In the genomic region with DNA sequence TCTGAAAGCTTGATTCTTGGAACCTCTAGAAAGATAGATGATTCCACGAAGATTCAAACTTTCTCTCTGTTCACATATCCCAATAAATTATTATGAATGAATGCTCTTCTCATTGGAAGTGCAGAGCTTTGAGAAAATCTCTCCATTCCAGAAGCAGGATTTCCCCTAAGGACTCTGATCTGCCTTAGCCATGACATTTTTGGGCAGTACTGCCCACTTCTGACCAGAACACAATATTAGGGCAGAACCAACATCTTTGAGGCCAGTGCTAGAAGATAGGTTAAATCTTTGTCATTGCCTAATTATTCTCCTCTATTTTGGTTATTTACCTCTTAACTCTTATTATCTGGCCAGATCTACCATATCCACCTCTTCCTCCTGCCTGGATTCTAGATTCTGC, we compare ENCODE assay signal across 25 cellular contexts. TPM values are rescaled to one million over a fixed set of nuclear protein-coding genes. Genes with fewer than 3 reads are reported as not detected.
"Had no signal": no experiment of that assay in that cellular context is flagged by ENCODE, and none has a peak within 500 bp of the region (broad histone marks: within the 10 kb centered on the region; RNA-seq: fewer than 3 reads in every experiment).

No MANE protein-coding gene starts in this region.

- H3K9me3 Mint-ChIP-seq: activated naive CD8-positive, alpha-beta T cell treated with anti-CD3 and anti-CD28 coated beads, Interleukin-2, amount 10 ng/mL, durations not matched to agents 7 days and 5 days; activated T-cell treated with anti-CD3 and anti-CD28 coated beads, Interleukin-2, amount 50 U/mL, for 24 hours; activated T-helper 2 cell treated with anti-CD3 and anti-CD28 coated beads, Interferon-gamma antibody, Interleukin-2, Interleukin-4, amounts not matched to agents 10 μg/mL and 5 μg/mL and 100 μg/mL, durations not matched to agents 14 hours and 24 hours and 36 hours; dendritic cell treated with granulocyte-macrophage colony-stimulating factor and Interleukin-4, amounts not matched to agents 40 ng/mL and 50 ng/mL, for 4 days; memory B cell; nephron; T-helper 2 cell treated with Interferon-gamma antibody and Interleukin-4, amounts not matched to agents 5 μg/mL and 100 μg/mL, for 36 hours had no signal

- H3K4me1 Mint-ChIP-seq: activated CD4-positive, alpha-beta T cell treated with anti-CD3 and anti-CD28 coated beads for 36 hours; activated naive CD8-positive, alpha-beta T cell treated with anti-CD3 and anti-CD28 coated beads, Interleukin-2, amount 10 ng/mL, durations not matched to agents 7 days and 5 days; memory B cell had no signal

- H3K27ac ChIP-seq: neutrophil, ovary, psoas muscle, tibial artery had no signal

- ATAC-seq: activated CD4-positive, alpha-beta T cell treated with anti-CD3 and anti-CD28 coated beads for 36 hours; left cardiac atrium; right cardiac atrium had no signal

- H3K27ac Mint-ChIP-seq: activated CD4-positive, alpha-beta T cell treated with anti-CD3 and anti-CD28 coated beads for 36 hours; activated naive CD8-positive, alpha-beta T cell treated with anti-CD3 and anti-CD28 coated beads, Interleukin-2, amount 10 ng/mL, durations not matched to agents 7 days and 5 days; activated T-cell treated with anti-CD3 and anti-CD28 coated beads, Interleukin-2, amount 50 U/mL, for 24 hours; activated T-helper 2 cell treated with anti-CD3 and anti-CD28 coated beads, Interferon-gamma antibody, Interleukin-2, Interleukin-4, amounts not matched to agents 10 μg/mL and 5 μg/mL and 100 μg/mL, durations not matched to agents 14 hours and 24 hours and 36 hours; dendritic cell treated with granulocyte-macrophage colony-stimulating factor and Interleukin-4, amounts not matched to agents 40 ng/mL and 50 ng/mL, for 4 days; memory B cell; nephron; T-helper 2 cell treated with Interferon-gamma antibody and Interleukin-4, amounts not matched to agents 5 μg/mL and 100 μg/mL, for 36 hours had no signal

- H3K4me3 Mint-ChIP-seq: activated CD4-positive, alpha-beta T cell treated with anti-CD3 and anti-CD28 coated beads for 36 hours; activated naive CD8-positive, alpha-beta T cell treated with anti-CD3 and anti-CD28 coated beads, Interleukin-2, amount 10 ng/mL, durations not matched to agents 7 days and 5 days; activated T-cell treated with anti-CD3 and anti-CD28 coated beads, Interleukin-2, amount 50 U/mL, for 24 hours; dendritic cell treated with granulocyte-macrophage colony-stimulating factor and Interleukin-4, amounts not matched to agents 40 ng/mL and 50 ng/mL, for 4 days; memory B cell; nephron; T-helper 2 cell treated with Interferon-gamma antibody and Interleukin-4, amounts not matched to agents 5 μg/mL and 100 μg/mL, for 36 hours had no signal

- H3K36me3 Mint-ChIP-seq: memory B cell had no signal

- H3K27me3 ChIP-seq: neutrophil, ovary, tibial artery had no signal

- DNase-seq: activated CD4-positive, alpha-beta T cell treated with anti-CD3 and anti-CD28 coated beads for 36 hours; activated CD4-positive, alpha-beta T cell treated with anti-CD3 and anti-CD28 coated beads, Interleukin-2, amount 50 U/mL, for 4 hours; activated CD8-positive, alpha-beta memory T cell treated with anti-CD3 and anti-CD28 coated beads for 24 hours; activated CD8-positive, alpha-beta memory T cell treated with anti-CD3 and anti-CD28 coated beads, Interleukin-2, amount 50 U/mL, for 4 hours; activated naive CD4-positive, alpha-beta T cell treated with Interleukin-2 at 50 U/mL for 16 hours; activated naive CD8-positive, alpha-beta T cell treated with anti-CD3 and anti-CD28 coated beads, Interleukin-2, amount 10 ng/mL, durations not matched to agents 7 days and 5 days; activated T-cell treated with anti-CD3 and anti-CD28 coated beads, Interleukin-2, amount 50 U/mL, for 24 hours; amniotic stem cell; effector CD8-positive, alpha-beta T cell; foreskin melanocyte; glutamatergic neuron; left cardiac atrium; ovary; psoas muscle; right cardiac atrium; stimulated activated CD4-positive, alpha-beta T cell treated with anti-CD3 and anti-CD28 coated beads, Interleukin-4, amount 100 ng/mL, for 24 hours; stimulated activated naive CD4-positive, alpha-beta T cell treated with Interleukin-2 at 50 U/mL for 16 hours; tibial artery had no signal

- H3K27me3 Mint-ChIP-seq: activated T-cell treated with anti-CD3 and anti-CD28 coated beads, Interleukin-2, amount 50 U/mL, for 24 hours; memory B cell had no signal

RNA-seq across cellular contexts. Expression of gene ARMC3, which starts 49.9 kb away (rescaled TPM):
- total RNA-seq: activated CD4-positive, alpha-beta T cell treated with anti-CD3 and anti-CD28 coated beads for 36 hours; activated naive CD8-positive, alpha-beta T cell treated with anti-CD3 and anti-CD28 coated beads, Interleukin-2, amount 10 ng/mL, durations not matched to agents 7 days and 5 days; activated T-helper 2 cell treated with anti-CD3 and anti-CD28 coated beads, Interferon-gamma antibody, Interleukin-2, Interleukin-4, amounts not matched to agents 10 μg/mL and 5 μg/mL and 100 μg/mL, durations not matched to agents 14 hours and 24 hours and 36 hours; left cardiac atrium; myocyte; psoas muscle; right cardiac atrium had no signal
